ENCODE assay signal across 8 cellular contexts in the genomic region with DNA sequence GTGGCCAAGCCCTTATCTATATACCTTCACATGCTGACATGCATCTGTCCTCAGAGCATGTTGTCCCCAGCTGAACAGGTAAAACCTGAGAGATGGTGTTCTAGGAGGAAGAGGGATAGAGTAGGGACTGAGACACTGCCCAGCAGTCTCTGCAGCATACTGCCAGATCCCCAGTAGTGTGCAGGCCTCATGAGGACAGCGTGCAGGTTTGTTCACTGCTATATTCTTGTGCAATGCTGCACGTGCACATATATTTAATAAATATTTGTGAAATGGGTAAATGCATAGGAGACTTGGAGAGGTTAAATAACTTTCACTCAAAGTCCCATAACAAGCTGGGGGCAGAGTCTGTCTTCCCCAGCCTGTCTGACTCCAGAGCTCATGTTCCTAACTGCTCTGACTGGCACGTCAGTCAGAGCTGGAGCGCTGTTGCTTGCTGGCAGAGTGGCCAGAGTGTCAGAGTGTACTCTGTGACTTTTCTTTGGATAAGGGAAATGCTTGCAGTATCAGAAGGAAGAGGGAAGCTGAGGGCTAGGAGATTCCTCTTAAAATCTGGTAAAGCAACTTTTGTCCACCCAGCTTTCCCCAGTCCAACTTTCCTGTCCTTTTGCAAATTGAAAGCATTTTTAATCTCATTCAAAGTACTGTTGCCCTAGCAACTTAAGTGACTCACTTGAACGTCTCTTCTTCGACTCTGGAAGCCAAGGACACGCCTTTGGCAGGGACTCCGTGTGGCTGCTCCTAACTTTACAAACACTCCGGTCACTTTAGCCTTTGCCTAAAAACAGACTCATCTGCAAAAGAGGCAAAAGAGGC. TPM values are rescaled to one million over a fixed set of nuclear protein-coding genes. Genes with fewer than 3 reads are reported as not detected.
DNase-seq lines count a peak whose midpoint lies in the region; TF ChIP-seq lines count a peak whose summit lies in the region.

No MANE protein-coding gene starts in this region.

- DNase-seq in AG10803 (ENCODE audit: low read depth) (peak; percentile 86), RKO (ENCODE audit: low spot score) (peak; percentile 3), fibroblast of villous mesenchyme (ENCODE audit: low read depth) (peak; percentile 74), osteocyte (ENCODE audit: extremely low spot score, unreplicated experiment) (no peak), NCI-H1930 (lab: John Stamatoyannopoulos, UW) (no peak), HK-2 (ENCODE audit: unreplicated experiment) (no peak)
- DNase-seq in activated CD4-positive, alpha-beta T cell treated with anti-CD3 and anti-CD28 coated beads, Interleukin-2, amount 50 U/mL, for 1 hour: no peak
- DNase-seq in activated T-helper 1 cell treated with anti-CD3 and anti-CD28 coated beads, Interleukin-12 subunit alpha, Interleukin-12 subunit beta, Interleukin-2, Interleukin-4 antibody, amounts not matched to agents 30 ng/mL and 10 ng/mL and 1 ng/mL, durations not matched to agents 14 hours and 24 hours and 36 hours (ENCODE audit: low spot score): no peak

- H3K4me1 Mint-ChIP-seq in osteocyte (ENCODE audit: unreplicated experiment): peaks cover 10% of the 10 kb centered on the region
- H3K4me1 Mint-ChIP-seq in activated T-helper 1 cell treated with anti-CD3 and anti-CD28 coated beads, Interleukin-12 subunit alpha, Interleukin-12 subunit beta, Interleukin-2, Interleukin-4 antibody, amounts not matched to agents 30 ng/mL and 10 ng/mL and 1 ng/mL, durations not matched to agents 14 hours and 24 hours and 36 hours (ENCODE audit: low read depth): no peaks in the 10 kb centered on the region

- no peaks in the 10 kb centered on the region for H3K27me3 Mint-ChIP-seq in osteocyte (ENCODE audit: unreplicated experiment)
- H3K27me3 Mint-ChIP-seq in activated T-helper 1 cell treated with anti-CD3 and anti-CD28 coated beads, Interleukin-12 subunit alpha, Interleukin-12 subunit beta, Interleukin-2, Interleukin-4 antibody, amounts not matched to agents 30 ng/mL and 10 ng/mL and 1 ng/mL, durations not matched to agents 14 hours and 24 hours and 36 hours (ENCODE audit: insufficient read depth): no peaks in the 10 kb centered on the region

- intact Hi-C loops in activated T-helper 1 cell treated with anti-CD3 and anti-CD28 coated beads, Interleukin-12 subunit alpha, Interleukin-12 subunit beta, Interleukin-2, Interleukin-4 antibody, amounts not matched to agents 30 ng/mL and 10 ng/mL and 1 ng/mL, durations not matched to agents 14 hours and 24 hours and 36 hours (cut with micrococcal nuclease): no loop called here

- peak overlapping the region; percentile 80 for H3K27ac Mint-ChIP-seq in osteocyte (ENCODE audit: unreplicated experiment)
- no peak overlapping the region for H3K27ac Mint-ChIP-seq in activated T-helper 1 cell treated with anti-CD3 and anti-CD28 coated beads, Interleukin-12 subunit alpha, Interleukin-12 subunit beta, Interleukin-2, Interleukin-4 antibody, amounts not matched to agents 30 ng/mL and 10 ng/mL and 1 ng/mL, durations not matched to agents 14 hours and 24 hours and 36 hours

- no peak for TF ChIP-seq CTCF in AG10803 (conservative IDR thresholded peaks at IDR 0.05; ENCODE audit: low read length)
- no peak for TF ChIP-seq CTCF in fibroblast of villous mesenchyme (IDR thresholded peaks at IDR 0.05; ENCODE audit: insufficient read depth, low read depth, low read length)
- TF ChIP-seq CTCF in osteocyte (IDR thresholded peaks at IDR 0.05): no peak

- peaks cover 47% of the 10 kb centered on the region for H3K36me3 Mint-ChIP-seq in osteocyte (ENCODE audit: unreplicated experiment)
- peaks cover 6% of the 10 kb centered on the region for H3K36me3 Mint-ChIP-seq in activated T-helper 1 cell treated with anti-CD3 and anti-CD28 coated beads, Interleukin-12 subunit alpha, Interleukin-12 subunit beta, Interleukin-2, Interleukin-4 antibody, amounts not matched to agents 30 ng/mL and 10 ng/mL and 1 ng/mL, durations not matched to agents 14 hours and 24 hours and 36 hours (ENCODE audit: low read depth)

- peak overlapping the region; percentile 30 for H3K4me3 Mint-ChIP-seq in osteocyte (ENCODE audit: unreplicated experiment)
- H3K4me3 Mint-ChIP-seq in activated T-helper 1 cell treated with anti-CD3 and anti-CD28 coated beads, Interleukin-12 subunit alpha, Interleukin-12 subunit beta, Interleukin-2, Interleukin-4 antibody, amounts not matched to agents 30 ng/mL and 10 ng/mL and 1 ng/mL, durations not matched to agents 14 hours and 24 hours and 36 hours: no peak overlapping the region

- H3K4me3 ChIP-seq in AG10803 (ENCODE audit: low read length) (peak overlapping the region; percentile 43), fibroblast of villous mesenchyme (ENCODE audit: low read depth, low read length) (peak overlapping the region; percentile 17)

- no peaks in the 10 kb centered on the region for H3K9me3 Mint-ChIP-seq in osteocyte (ENCODE audit: unreplicated experiment)
- H3K9me3 Mint-ChIP-seq in activated T-helper 1 cell treated with anti-CD3 and anti-CD28 coated beads, Interleukin-12 subunit alpha, Interleukin-12 subunit beta, Interleukin-2, Interleukin-4 antibody, amounts not matched to agents 30 ng/mL and 10 ng/mL and 1 ng/mL, durations not matched to agents 14 hours and 24 hours and 36 hours: no peaks in the 10 kb centered on the region

RNA-seq across cellular contexts. Expression of gene POLR3B, which starts 14.9 kb away (rescaled TPM):
- total RNA-seq in fibroblast of villous mesenchyme (15.1 and 16.8 TPM in 2 replicates), osteocyte (8.1 and 8.4 TPM in 2 replicates)
- total RNA-seq in activated T-helper 1 cell treated with anti-CD3 and anti-CD28 coated beads, Interleukin-12 subunit alpha, Interleukin-12 subunit beta, Interleukin-2, Interleukin-4 antibody, amounts not matched to agents 30 ng/mL and 10 ng/mL and 1 ng/mL, durations not matched to agents 14 hours and 24 hours and 36 hours: 11.5 and 14.3 TPM in 2 replicates

RNA-seq across cellular contexts. Expression of gene TCP11L2, which starts 40.1 kb away (rescaled TPM):
- total RNA-seq in fibroblast of villous mesenchyme (25.0 and 30.0 TPM in 2 replicates), osteocyte (42.7 and 46.9 TPM in 2 replicates)
- 4.0 and 4.3 TPM in 2 replicates for total RNA-seq in activated T-helper 1 cell treated with anti-CD3 and anti-CD28 coated beads, Interleukin-12 subunit alpha, Interleukin-12 subunit beta, Interleukin-2, Interleukin-4 antibody, amounts not matched to agents 30 ng/mL and 10 ng/mL and 1 ng/mL, durations not matched to agents 14 hours and 24 hours and 36 hours

Comparison
In these comparisons a context has a peak if more than half of its experiments do, and no peak if none do; other contexts are left out.
1. DNase-seq: peak in AG10803 (single experiment), RKO (single experiment) and fibroblast of villous mesenchyme (single experiment); none in osteocyte (single experiment), activated CD4-positive, alpha-beta T cell treated with anti-CD3 and anti-CD28 coated beads, Interleukin-2, amount 50 U/mL, for 1 hour (single experiment), NCI-H1930 (0 of 2), activated T-helper 1 cell treated with anti-CD3 and anti-CD28 coated beads, Interleukin-12 subunit alpha, Interleukin-12 subunit beta, Interleukin-2, Interleukin-4 antibody, amounts not matched to agents 30 ng/mL and 10 ng/mL and 1 ng/mL, durations not matched to agents 14 hours and 24 hours and 36 hours (single experiment) and HK-2 (single experiment).